8 cellular contexts compared by ENCODE assay signal in the genomic region with DNA sequence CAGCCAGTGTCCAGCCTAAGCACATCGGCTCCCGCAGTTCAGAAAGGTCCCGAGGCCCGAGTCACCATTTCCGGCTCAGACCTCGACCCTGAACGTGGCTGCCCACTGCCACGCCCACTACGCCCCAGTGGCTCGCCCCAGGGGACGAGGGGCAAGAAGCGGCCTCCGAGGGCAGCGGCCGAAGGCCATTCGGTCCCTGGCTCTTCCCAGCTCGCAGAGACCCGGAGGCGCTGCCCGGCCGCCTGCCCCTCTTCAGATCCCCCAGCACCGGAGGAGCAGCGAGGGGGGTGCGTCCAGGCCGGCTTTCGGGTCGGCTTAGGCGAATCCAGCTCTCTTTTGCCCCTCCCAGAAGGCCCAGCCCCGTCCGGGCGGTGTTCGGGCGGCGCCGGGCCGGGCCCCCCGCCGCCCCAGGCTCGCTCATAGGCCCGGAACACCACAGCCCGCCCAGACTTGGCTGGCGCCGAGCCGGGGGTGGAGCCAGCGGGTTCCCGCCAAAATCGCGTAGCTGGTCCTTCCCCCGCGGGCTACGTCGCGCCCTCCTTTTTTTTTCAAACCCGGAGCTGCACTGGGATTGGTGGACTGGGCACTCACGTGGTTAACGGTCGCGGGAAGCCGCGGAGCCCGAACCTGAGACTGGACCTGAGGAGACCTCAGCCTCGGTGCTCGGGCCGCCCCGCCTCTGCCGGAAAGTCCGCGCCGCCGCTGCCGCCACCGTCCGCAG. TPM values are rescaled to one million over a fixed set of nuclear protein-coding genes. Genes with fewer than 3 reads are reported as not detected.
DNase-seq lines count a peak whose midpoint lies in the region; ATAC-seq and TF ChIP-seq lines count a peak whose summit lies in the region.

A gene (plus strand): TSS at position 617 of the 721 bp plus-strand sequence. CDS start 264 bp downstream, outside the sequence.

- H3K9ac ChIP-seq in skeletal muscle tissue (ENCODE audit: low read depth in 1 of 3, low read length in 3 of 3): peak within 1 kb of the TSS; percentile 80 to 94 (median 93)

- peak within 1 kb of the TSS; percentile 82 for H3K4me3 ChIP-seq in AG04450 (ENCODE audit: low read depth, low read length)
- peak within 1 kb of the TSS; percentile 68 to 82 (median 72) for H3K4me3 ChIP-seq in breast epithelium
- peak within 1 kb of the TSS; percentile 82 for H3K4me3 ChIP-seq in iPS-18c (ENCODE audit: insufficient read depth, low read depth, low read length)
- peak within 1 kb of the TSS; percentile 73 to 86 (median 80) for H3K4me3 ChIP-seq in skeletal muscle tissue (ENCODE audit: low read length in 3 of 3)

- no peak for TF ChIP-seq CTCF in AG04450 (IDR thresholded peaks at IDR 0.05; ENCODE audit: low read depth, low read length)
- no peak for TF ChIP-seq CTCF in VCaP (conservative IDR thresholded peaks at IDR 0.05)
- TF ChIP-seq CTCF in breast epithelium (IDR thresholded peaks at IDR 0.05): peak in 1 of 3 donors; percentile 4

- peak; percentile 95 for DNase-seq in AG04450 (ENCODE audit: low read depth, low spot score)
- DNase-seq in NCI-H2196 treated with DMSO at 0.1 percent for 48 hours (lab: John Stamatoyannopoulos, UW; ENCODE audit: unreplicated experiment): peak; percentile 94
- peak; percentile 98 to 99 for DNase-seq in breast epithelium (ENCODE audit: low spot score in 2 of 2)

- CTCF ChIA-PET in AG04450 (lab: Charles Lee): interaction anchor here (0.5 to 1.6 kb wide), 4 partner anchors 18 to 732 kb away, joined by 3 to 4 read pairs (median 3); a partner anchor contains a TSS

- H3K36me3 ChIP-seq in breast epithelium (no peaks in the 10 kb centered on the region), skeletal muscle tissue (ENCODE audit: control insufficient read depth in 3 of 3, insufficient read depth in 3 of 3, low read length in 3 of 3) (peaks cover 0 to 5% (median 0%) of the 10 kb centered on the region in 3 donors)

- H3K9me3 ChIP-seq in AG04450 (ENCODE audit: control insufficient read depth, insufficient read depth, low read length): no peaks in the 10 kb centered on the region; the same call in 1 of the 2 replicates
- no peaks in the 10 kb centered on the region for H3K9me3 ChIP-seq in breast epithelium
- H3K9me3 ChIP-seq in iPS-18c (ENCODE audit: control insufficient read depth, insufficient read depth, low read length): no peaks in the 10 kb centered on the region
- no peaks in the 10 kb centered on the region for H3K9me3 ChIP-seq in skeletal muscle tissue (ENCODE audit: control insufficient read depth in 3 of 3, low read length in 3 of 3)

- peak; percentile 74 for TF ChIP-seq POLR2A in breast epithelium (IDR thresholded peaks at IDR 0.05)

- POLR2A ChIA-PET in AG04450 (lab: Yijun Ruan, JAX): interaction anchor here (0.6 to 1.6 kb wide), 17 partner anchors 15 to 737 kb away, joined by 3 to 21 read pairs (median 4); a partner anchor contains a TSS

- ATAC-seq in GM18907 (IDR thresholded peaks at IDR 0.05; ENCODE audit: unreplicated experiment) (peak; percentile 88), HG03139 (IDR thresholded peaks at IDR 0.05; ENCODE audit: unreplicated experiment) (peak; percentile 82)

- H3K4me1 ChIP-seq in breast epithelium (no peaks in the 10 kb centered on the region), skeletal muscle tissue (ENCODE audit: control insufficient read depth in 3 of 3, insufficient read depth in 3 of 3, low read length in 3 of 3) (peaks cover 10 to 14% (median 13%) of the 10 kb centered on the region in 3 donors)

- no peaks in the 10 kb centered on the region for H3K27me3 ChIP-seq in AG04450 (ENCODE audit: control insufficient read depth, insufficient read depth, low read length)
- no peaks in the 10 kb centered on the region for H3K27me3 ChIP-seq in breast epithelium
- H3K27me3 ChIP-seq in skeletal muscle tissue (ENCODE audit: control insufficient read depth in 3 of 3, insufficient read depth in 3 of 3, low read length in 3 of 3): no peaks in the 10 kb centered on the region

- H3K27ac ChIP-seq in AG04450 (ENCODE audit: low read depth, low read length): peak within 1 kb of the TSS; percentile 97
- H3K27ac ChIP-seq in VCaP: peak within 1 kb of the TSS; percentile 92
- H3K27ac ChIP-seq in breast epithelium: peak within 1 kb of the TSS; percentile 99
- H3K27ac ChIP-seq in skeletal muscle tissue (ENCODE audit: low read depth, low read length): peak within 1 kb of the TSS; percentile 95

- intact Hi-C loops in breast epithelium (cut with DNase I; ENCODE audit: low total_unique reads): no loop called here

RNA-seq across cellular contexts. Expression of the gene that starts here (rescaled TPM):
- 27.2 and 44.8 TPM in 2 replicates for polyA plus RNA-seq in AG04450 (2011; rRNA removed)
- 13.4 and 20.3 TPM in 2 replicates for polyA minus RNA-seq in AG04450 (2011; rRNA and poly(A)+ RNA removed)
- total RNA-seq in breast epithelium (100 to 1,000 TPM in 1 of 3 donors, 10 to 100 TPM in 2; 25.0 to 128 (median 66.5) TPM), skeletal muscle tissue (20.4 TPM)

Comparison
In these comparisons a context has a peak if more than half of its experiments do, and no peak if none do; other contexts are left out.
1. Peak in every context shown above with its lines: DNase-seq, ATAC-seq, H3K4me3 ChIP-seq and H3K27ac ChIP-seq.